In the genomic region with DNA sequence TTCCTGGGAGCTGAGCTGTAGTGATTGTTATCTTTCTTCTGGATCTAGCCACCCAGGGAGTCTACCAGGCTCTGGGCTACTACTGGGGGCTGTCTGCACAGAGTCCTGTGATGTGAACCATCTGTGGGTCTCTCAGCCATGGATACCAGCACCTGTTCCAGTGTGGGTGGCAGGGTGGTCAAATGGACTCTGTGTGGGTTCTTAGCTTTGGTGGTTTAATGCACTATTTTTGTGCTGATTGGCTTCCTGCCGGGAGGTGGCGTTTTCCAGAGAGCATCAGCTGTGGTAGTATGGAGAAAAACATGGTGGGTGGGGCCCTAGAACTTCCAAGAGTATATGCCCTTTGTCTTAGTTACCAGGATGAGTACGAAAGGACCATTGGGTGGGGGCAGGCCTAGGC, we compare ENCODE assay signal across 24 cellular contexts.
"Had no signal": no experiment of that assay in that cellular context is flagged by ENCODE, and none has a peak within 500 bp of the region (broad histone marks: within the 10 kb centered on the region; RNA-seq: fewer than 3 reads in every experiment).

No MANE protein-coding gene starts in this region.

- H3K27ac ChIP-seq: Peyer's patch, VCaP had no signal

- H3K9ac ChIP-seq: SK-N-SH had no signal

- H3K9me3 ChIP-seq: Peyer's patch had no signal

- H3K4me3 ChIP-seq: MG63, Peyer's patch had no signal

- H3K4me1 ChIP-seq: Peyer's patch had no signal

- H3K4me2 ChIP-seq: SK-N-SH had no signal

- H3K36me3 ChIP-seq: MG63, Peyer's patch had no signal

- H3K27me3 ChIP-seq: MG63, Peyer's patch had no signal

- DNase-seq: activated CD4-positive, alpha-beta memory T cell treated with anti-CD3 and anti-CD28 coated beads, Interleukin-2, amount 10 ng/mL, durations not matched to agents 7 days and 5 days; activated CD4-positive, alpha-beta T cell treated with anti-CD3 and anti-CD28 coated beads, Interleukin-2, amount 50 U/mL, for 1 hour; activated CD4-positive, CD25-positive, alpha-beta regulatory T cell; activated gamma-delta T cell treated with Interleukin-2 at 50 U/mL for 16 hours; activated naive CD4-positive, alpha-beta T cell treated with anti-CD3 and anti-CD28 coated beads, Interleukin-2, amount 10 ng/mL, durations not matched to agents 7 days and 5 days; activated naive CD8-positive, alpha-beta T cell treated with anti-CD3 and anti-CD28 coated beads for 36 hours; activated T-cell treated with anti-CD3 and anti-CD28 coated beads for 4 hours; activated T-cell treated with anti-CD3 and anti-CD28 coated beads, Interleukin-2, amount 50 U/mL, for 48 hours; anterior cingulate cortex; cerebellar nuclear complex; KG1; MG63; MV-4-11; NCI-H1092 treated with DMSO at 0.1 percent for 48 hours; NCI-H1417 treated with DMSO at 0.1 percent for 48 hours; NCI-H1694; NCI-H2029 treated with DMSO at 0.1 percent for 48 hours; NCI-H446; NCI-H524; Peyer's patch; SHP77; SK-N-SH; T-helper 1 cell had no signal
